ENCODE assay signal across 8 cellular contexts in the genomic region with DNA sequence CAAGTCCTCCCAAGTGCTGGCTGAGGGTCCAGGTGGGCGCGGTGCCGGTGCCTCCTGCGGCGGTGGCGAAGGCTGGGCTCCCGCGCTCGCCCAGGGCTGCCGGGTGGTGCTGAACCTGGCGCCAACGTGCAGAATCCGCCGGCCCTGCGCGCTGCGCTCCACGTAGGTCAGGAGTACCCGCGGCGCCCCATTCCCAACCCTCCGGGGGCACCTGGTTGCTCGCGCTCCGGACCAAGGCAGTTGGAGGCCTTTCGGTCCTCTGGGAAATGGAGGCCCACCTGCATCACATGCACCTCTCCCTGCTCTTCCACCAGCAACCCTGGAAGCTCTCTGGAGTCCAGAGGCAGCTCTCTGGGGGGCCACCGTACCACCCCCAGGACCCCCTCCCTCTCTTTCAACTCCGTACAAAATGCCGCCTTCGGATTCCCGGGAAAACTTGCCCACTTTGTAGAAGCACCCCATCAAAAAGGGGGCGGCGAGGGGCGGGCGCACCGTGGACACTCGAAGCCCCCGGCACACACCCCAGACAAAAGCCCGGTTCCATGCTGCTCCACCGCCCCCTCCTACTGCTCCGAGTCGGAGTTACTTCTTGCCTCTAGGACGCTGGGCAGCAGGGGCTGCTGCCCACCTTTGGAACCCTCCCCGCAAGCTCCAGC. TPM values are rescaled to one million over a fixed set of nuclear protein-coding genes. Genes with fewer than 3 reads are reported as not detected.
DNase-seq lines count a peak whose midpoint lies in the region; ATAC-seq, FAIRE-seq and TF ChIP-seq lines count a peak whose summit lies in the region.

No MANE protein-coding gene starts in this region.

- H3K4me3 ChIP-seq in fibroblast of lung (replicated peaks in 1 of 4; ENCODE audit: control extremely low read depth in 1 of 4, insufficient read depth in 1 of 4, low read depth in 3 of 4, low read length in 4 of 4) (peak overlapping the region; percentile 30 to 64 (median 46)), neuronal stem cell (ENCODE audit: low read length in 2 of 2) (peak overlapping the region; percentile 89 to 92)

- H2BK5ac ChIP-seq in neuronal stem cell (ENCODE audit: low read length), result peak overlapping the region; percentile 43

- FAIRE-seq in GM12892 (lab: Jason Lieb, UNC), result no peak

- peak overlapping the region; percentile 94 for H4K91ac ChIP-seq in neuronal stem cell (ENCODE audit: low read depth, low read length, poor library complexity)

- no peak overlapping the region for H2AFZ ChIP-seq in fibroblast of lung (ENCODE audit: low read length)
- peak overlapping the region; percentile 98 for H2AFZ ChIP-seq in neuronal stem cell (ENCODE audit: low read length)

- H3K4me1 ChIP-seq in fibroblast of lung (ENCODE audit: control insufficient read depth, extremely low read depth, insufficient read depth, low read length), result no peaks in the 10 kb centered on the region
- peaks cover 6 to 7% of the 10 kb centered on the region in 2 donors for H3K4me1 ChIP-seq in neuronal stem cell (ENCODE audit: control insufficient read depth in 2 of 2, insufficient read depth in 1 of 2, low read depth in 1 of 2, low read length in 2 of 2)

- H3K23ac ChIP-seq in neuronal stem cell (ENCODE audit: low read depth, low read length, poor library complexity), result no peak overlapping the region

- DNase-seq in GM12892 (ENCODE audit: insufficient read length) (peak; percentile 34), T-helper 17 cell (no peak), fibroblast of lung (ENCODE audit: low read depth in 2 of 2) (peak in 1 of 2 donors; percentile 40), neuronal stem cell (ENCODE audit: low spot score) (peak; percentile 21), GF-D8 (lab: John Stamatoyannopoulos, UW) (no peak), cerebellar nuclear complex (lab: John Stamatoyannopoulos, UW) (no peak), NCI-H510A treated with DMSO at 0.1 percent for 48 hours (lab: John Stamatoyannopoulos, UW) (no peak)

- H3K4ac ChIP-seq in neuronal stem cell (ENCODE audit: low read length), result no peak overlapping the region

- H3K4me1 Mint-ChIP-seq in T-helper 17 cell, result peaks cover 4% of the 10 kb centered on the region

- H3K14ac ChIP-seq in neuronal stem cell (ENCODE audit: low read length), result peak overlapping the region; percentile 47

- H3K4me2 ChIP-seq in fibroblast of lung (ENCODE audit: extremely low read depth, insufficient read depth, low read length) (peak overlapping the region; percentile 63), neuronal stem cell (ENCODE audit: insufficient read depth, low read length, poor library complexity, severe bottlenecking) (peak overlapping the region; percentile 84)

- H3K27ac ChIP-seq in fibroblast of lung (ENCODE audit: insufficient read depth, low read length), result no peak overlapping the region
- H3K27ac ChIP-seq in neuronal stem cell (replicated peaks; ENCODE audit: low read length), result peak overlapping the region; percentile 62

- H3K36me3 Mint-ChIP-seq in T-helper 17 cell (ENCODE audit: low read depth), result peaks cover 5% of the 10 kb centered on the region

- peak; percentile 42 for ATAC-seq in HG02885 (IDR thresholded peaks at IDR 0.05; ENCODE audit: poor library complexity, unreplicated experiment)
- ATAC-seq in T-helper 17 cell, result no peak

- H3K27me3 ChIP-seq in fibroblast of lung (ENCODE audit: control insufficient read depth, insufficient read depth, low read length), result peaks cover 27% of the 10 kb centered on the region
- peaks cover 0 to 29% (median 0%) of the 10 kb centered on the region in 3 experiments for H3K27me3 ChIP-seq in neuronal stem cell (ENCODE audit: control insufficient read depth in 3 of 3, insufficient read depth in 3 of 3, low read depth in 1 of 3, low read length in 3 of 3)

- H3K9me3 ChIP-seq in T-helper 17 cell (ENCODE audit: control insufficient read depth, low read length, poor library complexity, severe bottlenecking), result no peaks in the 10 kb centered on the region
- no peaks in the 10 kb centered on the region for H3K9me3 ChIP-seq in fibroblast of lung (ENCODE audit: control insufficient read depth, insufficient read depth, low read depth, low read length)
- H3K9me3 ChIP-seq in neuronal stem cell (replicated peaks in 1 of 2; ENCODE audit: control insufficient read depth in 2 of 2, insufficient read depth in 1 of 2, low read depth in 1 of 2, low read length in 2 of 2), result peaks cover 0 to 3% of the 10 kb centered on the region in 2 donors

- H2BK120ac ChIP-seq in neuronal stem cell (ENCODE audit: low read depth, low read length), result peak overlapping the region; percentile 98

- no peaks in the 10 kb centered on the region for H3K79me2 ChIP-seq in fibroblast of lung (ENCODE audit: control insufficient read depth, insufficient read depth, low read length)

- peak overlapping the region; percentile 98 for H3K18ac ChIP-seq in neuronal stem cell (ENCODE audit: low read length)

- H3K27ac Mint-ChIP-seq in T-helper 17 cell, result no peak overlapping the region

- peak overlapping the region; percentile 88 for H2BK15ac ChIP-seq in neuronal stem cell (ENCODE audit: low read length)

- no peak for TF ChIP-seq CTCF in fibroblast of lung (conservative IDR thresholded peaks at IDR 0.05 in 1 of 2, IDR thresholded peaks at IDR 0.05 in 1 of 2; ENCODE audit: low read depth in 1 of 2, low read length in 2 of 2)

- peaks cover 4% of the 10 kb centered on the region for H3K79me1 ChIP-seq in neuronal stem cell (ENCODE audit: low read depth, low read length)

- WGBS in neuronal stem cell (ENCODE audit: extremely low coverage in 2 of 2, insufficient read length in 2 of 2, insufficient replicate concordance in 1 of 2), 2 donors, result no CpG with 5 or more reads among the region's 44 CpGs

- H3K9ac ChIP-seq in fibroblast of lung (ENCODE audit: insufficient read depth, low read length), result no peak overlapping the region
- peak overlapping the region; percentile 88 for H3K9ac ChIP-seq in neuronal stem cell (ENCODE audit: low read depth, low read length, poor library complexity)

- H2AK5ac ChIP-seq in neuronal stem cell (ENCODE audit: low read depth, low read length), result peak overlapping the region; percentile 73

- H3K36me3 ChIP-seq in fibroblast of lung (ENCODE audit: control insufficient read depth, insufficient read depth, low read length), result no peaks in the 10 kb centered on the region
- peaks cover 3 to 39% of the 10 kb centered on the region in 2 donors for H3K36me3 ChIP-seq in neuronal stem cell (replicated peaks in 1 of 2; ENCODE audit: control insufficient read depth in 2 of 2, insufficient read depth in 2 of 2, low read length in 2 of 2)

- TF ChIP-seq POLR2A in GM12892 (IDR thresholded peaks at IDR 0.05; ENCODE audit: low read depth, low read length), result no peak

- H3K4me3 Mint-ChIP-seq in T-helper 17 cell, result peak overlapping the region; percentile 43

- H4K8ac ChIP-seq in neuronal stem cell (ENCODE audit: low read depth, low read length), result no peak overlapping the region

- no peaks in the 10 kb centered on the region for H4K20me1 ChIP-seq in fibroblast of lung (ENCODE audit: control insufficient read depth, extremely low read depth, insufficient read depth, low read length)

- peak overlapping the region; percentile 50 for H2BK12ac ChIP-seq in neuronal stem cell (ENCODE audit: low read length)

- H3K27me3 Mint-ChIP-seq in T-helper 17 cell, result peaks cover 75% of the 10 kb centered on the region

RNA-seq across cellular contexts. Expression of a gene that starts 0.7 kb away (rescaled TPM):
- polyA plus RNA-seq in GM12892 (2012; ENCODE audit: missing spikeins), result 3.9 TPM
- total RNA-seq in T-helper 17 cell (under 1 TPM; 0.07 to 0.18 TPM), fibroblast of lung (0.26 and 0.66 TPM in 2 replicates)
- polyA plus RNA-seq in fibroblast of lung, result 0.08 and 0.56 TPM in 2 replicates
- 0.06 and 0.28 TPM in 2 replicates for polyA plus RNA-seq in fibroblast of lung (2012)
- polyA minus RNA-seq in fibroblast of lung (ENCODE audit: low replicate concordance), result not detected in 2 replicates
- 24.6 TPM for polyA plus RNA-seq in neuronal stem cell (2013, experiment 1 of 2)
- polyA plus RNA-seq in neuronal stem cell (2013, experiment 2 of 2), result 25.3 TPM

RNA-seq across cellular contexts. Expression of a gene that starts 44.3 kb away (rescaled TPM):
- not detected for polyA plus RNA-seq in GM12892 (2012; ENCODE audit: missing spikeins)
- under 1 TPM in 1 of 2 donors, not detected in 1; 0.35 TPM for total RNA-seq in T-helper 17 cell
- total RNA-seq in fibroblast of lung, result not detected in 2 replicates
- polyA plus RNA-seq in fibroblast of lung, result not detected in 2 replicates
- polyA plus RNA-seq in fibroblast of lung (2012), result not detected in 2 replicates
- not detected in 2 replicates for polyA minus RNA-seq in fibroblast of lung (ENCODE audit: low replicate concordance)
- 0.14 TPM for polyA plus RNA-seq in neuronal stem cell (2013, experiment 1 of 2)
- polyA plus RNA-seq in neuronal stem cell (2013, experiment 2 of 2), result not detected

Comparison
In these comparisons a context has a peak if more than half of its experiments do, and no peak if none do; other contexts are left out.
1. DNase-seq: peak in GM12892 (single experiment) and neuronal stem cell (single experiment); none in T-helper 17 cell (0 of 3), GF-D8 (single experiment), cerebellar nuclear complex (0 of 2) and NCI-H510A treated with DMSO at 0.1 percent for 48 hours (single experiment).